ENCODE assay signal across 9 cellular contexts in genomic region chr12:13255792-13256704, GRCh38. TPM values are rescaled to one million over a fixed set of nuclear protein-coding genes. Genes with fewer than 3 reads are reported as not detected.
DNase-seq lines count a peak whose midpoint lies in the region; ATAC-seq and TF ChIP-seq lines count a peak whose summit lies in the region.
"Had no signal": no experiment of that assay in that cellular context is flagged by ENCODE, and none has a peak within 500 bp of the region (broad histone marks: within the 10 kb centered on the region; RNA-seq: fewer than 3 reads in every experiment).

No MANE protein-coding gene starts in this region.

- H3K27ac Mint-ChIP-seq in activated CD4-positive, alpha-beta memory T cell treated with anti-CD3 and anti-CD28 coated beads for 36 hours = no peak overlapping the region
- H3K27ac Mint-ChIP-seq: T-helper 1 cell treated with Interleukin-12 subunit alpha and Interleukin-12 subunit beta and Interleukin-4 antibody, amounts not matched to agents 30 μg/mL and 1 μg/mL, for 36 hours had no signal

- peaks cover 6% of the 10 kb centered on the region for H3K27me3 Mint-ChIP-seq in activated CD4-positive, alpha-beta memory T cell treated with anti-CD3 and anti-CD28 coated beads for 36 hours

- intact Hi-C loops in activated CD4-positive, alpha-beta memory T cell treated with anti-CD3 and anti-CD28 coated beads for 36 hours (cut with micrococcal nuclease) = no loop called here

- 29% methylated on average over 18 of the region's 18 CpGs for WGBS in liver

- H3K27me3 ChIP-seq in BLaER1 (no peaks in the 10 kb centered on the region), liver (ENCODE audit: control insufficient read depth in 4 of 4, insufficient read depth in 4 of 4, low read length in 3 of 4) (no peaks in the 10 kb centered on the region)

- H3K9me3 Mint-ChIP-seq in activated CD4-positive, alpha-beta memory T cell treated with anti-CD3 and anti-CD28 coated beads for 36 hours = no peaks in the 10 kb centered on the region
- H3K9me3 Mint-ChIP-seq: T-helper 1 cell treated with Interleukin-12 subunit alpha and Interleukin-12 subunit beta and Interleukin-4 antibody, amounts not matched to agents 30 μg/mL and 1 μg/mL, for 36 hours had no signal

- no peak overlapping the region for H3K27ac ChIP-seq in BLaER1
- H3K27ac ChIP-seq in liver (ENCODE audit: low read depth in 1 of 2, low read length in 2 of 2) = no peak overlapping the region

- peak; percentile 98 for TF ChIP-seq CTCF in liver (IDR thresholded peaks at IDR 0.05; ENCODE audit: low read depth, low read length, missing input control)

- no peaks in the 10 kb centered on the region for H3K36me3 ChIP-seq in BLaER1
- H3K36me3 ChIP-seq in liver (ENCODE audit: control insufficient read depth in 4 of 4, insufficient read depth in 3 of 4, low read depth in 1 of 4, low read length in 3 of 4) = no peaks in the 10 kb centered on the region

- POLR2A ChIA-PET in activated CD4-positive, alpha-beta memory T cell treated with anti-CD3 and anti-CD28 coated beads for 36 hours (lab: Charles Lee) = interaction anchor here (1.1 kb wide), 1 partner anchor 9 kb away, joined by 3 read pairs; no protein-coding TSS in a partner anchor

- H3K9ac ChIP-seq in BLaER1 (no peak overlapping the region), liver (ENCODE audit: low read depth in 1 of 2, low read length in 2 of 2) (no peak overlapping the region)

- no peak overlapping the region for H3K4me3 Mint-ChIP-seq in activated CD4-positive, alpha-beta memory T cell treated with anti-CD3 and anti-CD28 coated beads for 36 hours
- H3K4me3 Mint-ChIP-seq: T-helper 1 cell treated with Interleukin-12 subunit alpha and Interleukin-12 subunit beta and Interleukin-4 antibody, amounts not matched to agents 30 μg/mL and 1 μg/mL, for 36 hours had no signal

- H3K36me3 Mint-ChIP-seq in activated CD4-positive, alpha-beta memory T cell treated with anti-CD3 and anti-CD28 coated beads for 36 hours = no peaks in the 10 kb centered on the region

- no peaks in the 10 kb centered on the region for H4K20me1 ChIP-seq in BLaER1

- peak; percentile 23 for DNase-seq in NCI-H748 treated with DMSO at 0.1 percent for 48 hours (lab: John Stamatoyannopoulos, UW)
- DNase-seq in activated CD4-positive, alpha-beta memory T cell treated with anti-CD3 and anti-CD28 coated beads for 36 hours = peak; percentile 91
- DNase-seq in dermis microvascular lymphatic vessel endothelial cell (ENCODE audit: low read depth in 2 of 2) = peak; percentile 88 to 92
- DNase-seq in stimulated activated CD4-positive, alpha-beta T cell treated with anti-CD3 and anti-CD28 coated beads, Interleukin-4, amount 100 ng/mL, for 24 hours = peak; percentile 85

- peak overlapping the region; percentile 49 for H3K4me2 ChIP-seq in BLaER1

- CTCF ChIA-PET in activated CD4-positive, alpha-beta memory T cell treated with anti-CD3 and anti-CD28 coated beads for 36 hours (lab: Charles Lee) = interaction anchor here (0.6 to 4.4 kb wide), 71 partner anchors 10 to 1328 kb away, joined by 3 to 49 read pairs (median 4); partner anchors contain the start of gene FAM234B

- no peaks in the 10 kb centered on the region for H3K4me1 Mint-ChIP-seq in activated CD4-positive, alpha-beta memory T cell treated with anti-CD3 and anti-CD28 coated beads for 36 hours (ENCODE audit: low read depth)

- H3K4me1 ChIP-seq in BLaER1 (peaks cover 25% of the 10 kb centered on the region), liver (ENCODE audit: control insufficient read depth in 4 of 4, insufficient read depth in 4 of 4, low read length in 3 of 4) (peaks cover 0 to 4% (median 0%) of the 10 kb centered on the region in 4 donors)

- ATAC-seq in GM19328 (IDR thresholded peaks at IDR 0.05; ENCODE audit: unreplicated experiment) = peak; percentile 89
- peak; percentile 91 for ATAC-seq in HG03469 (IDR thresholded peaks at IDR 0.05; ENCODE audit: unreplicated experiment)

- TF ChIP-seq RAD21 in liver (IDR thresholded peaks at IDR 0.05) = peak; percentile 85 to 92

- H3K9me3 ChIP-seq in BLaER1 = no peaks in the 10 kb centered on the region
- H3K9me3 ChIP-seq in liver (ENCODE audit: control insufficient read depth in 4 of 4, low read length in 3 of 4) = no peaks in the 10 kb centered on the region

- no peak overlapping the region for H3K4me3 ChIP-seq in BLaER1
- peak overlapping the region in 1 of 3 donors; percentile 8 for H3K4me3 ChIP-seq in liver (ENCODE audit: low read depth in 1 of 3, low read length in 3 of 3)

TF ChIP-seq in liver, 16 proteins besides CTCF, POLR2A, EP300 and RAD21:
- TF ChIP-seq HNF4G (IDR thresholded peaks at IDR 0.05) (no peak), JUND (IDR thresholded peaks at IDR 0.05) (peak in 1 of 2 donors; percentile 13), FOXA2 (IDR thresholded peaks at IDR 0.05) (peak; percentile 10), RXRA (IDR thresholded peaks at IDR 0.05) (peak in 1 of 2 donors; percentile 25), YY1 (IDR thresholded peaks at IDR 0.05) (peak; percentile 36), ATF3 (IDR thresholded peaks at IDR 0.05) (no peak), FOXA1 (IDR thresholded peaks at IDR 0.05) (peak; percentile 20), HNF4A (conservative IDR thresholded peaks at IDR 0.05) (peak; percentile 26 to 28)
TF ChIP-seq in liver: peak in this region for 6.

RNA-seq across cellular contexts. Expression of gene EMP1, which starts 59.5 kb away (rescaled TPM):
- 10 to 100 TPM; 54.4 to 57.3 TPM for total RNA-seq in activated CD4-positive, alpha-beta memory T cell treated with anti-CD3 and anti-CD28 coated beads for 36 hours
- total RNA-seq in dermis microvascular lymphatic vessel endothelial cell = 101 and 103 TPM in 2 replicates
- 1 to 10 TPM; 2.1 to 5.6 TPM for total RNA-seq in liver
- 1 to 10 TPM; 1.6 to 5.2 TPM for polyA plus RNA-seq in liver

Comparison
In these comparisons a context has a peak if more than half of its experiments do, and no peak if none do; other contexts are left out.
1. DNase-seq: peak in every context shown above with its lines; median percentile 91 in activated CD4-positive, alpha-beta memory T cell treated with anti-CD3 and anti-CD28 coated beads for 36 hours; 90 in dermis microvascular lymphatic vessel endothelial cell; 85 in stimulated activated CD4-positive, alpha-beta T cell treated with anti-CD3 and anti-CD28 coated beads, Interleukin-4, amount 100 ng/mL, for 24 hours; 23 in NCI-H748 treated with DMSO at 0.1 percent for 48 hours.
2. RNA of gene EMP1, which starts 59.5 kb away (total RNA-seq): 101 to 103 TPM in dermis microvascular lymphatic vessel endothelial cell and 54.4 to 57.3 TPM in activated CD4-positive, alpha-beta memory T cell treated with anti-CD3 and anti-CD28 coated beads for 36 hours; 2.1 to 5.6 TPM in liver; every median in the first group is over 4 times any median in the second.